Comparison of ENCODE assay signal across 8 cellular contexts in the genomic region with DNA sequence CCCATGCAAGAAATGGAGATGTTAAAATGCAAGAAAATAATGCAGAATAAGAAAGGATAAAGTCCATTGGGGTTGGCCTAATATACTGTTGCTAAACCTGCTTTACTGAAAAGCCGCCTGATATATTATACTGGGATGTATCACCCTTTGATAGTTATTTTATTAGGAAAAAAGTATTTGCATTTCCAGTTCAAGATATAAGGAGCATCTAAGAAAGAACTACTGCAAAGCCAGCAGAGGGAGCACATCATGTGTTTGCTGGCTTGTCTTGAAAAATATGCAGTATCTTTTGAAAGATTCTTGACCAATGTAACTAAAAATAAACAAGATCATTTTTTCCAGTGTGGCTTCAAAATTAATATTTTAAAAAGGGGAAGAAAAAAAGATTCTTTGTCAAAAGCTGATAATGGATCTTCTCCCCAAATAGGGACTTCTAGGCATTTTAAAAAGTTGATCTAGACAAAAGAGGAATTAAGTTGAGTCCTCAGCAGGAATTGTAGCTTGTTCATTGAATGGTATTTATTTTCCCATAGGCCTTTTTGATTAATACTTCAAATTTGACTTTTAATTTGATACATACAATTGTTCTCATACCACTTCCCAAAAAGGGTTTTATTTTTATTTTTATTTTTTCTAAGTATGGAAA.
DNase-seq lines count a peak whose midpoint lies in the region; ATAC-seq and TF ChIP-seq lines count a peak whose summit lies in the region.

No MANE protein-coding gene starts in this region.

- H3K4me2 ChIP-seq in OCI-LY3 (ENCODE audit: low read length), result no peak overlapping the region

- TF ChIP-seq CTCF in OCI-LY3 (IDR thresholded peaks at IDR 0.05; ENCODE audit: low read depth, low read length) (peak; percentile 91), fibroblast of pulmonary artery (IDR thresholded peaks at IDR 0.05; ENCODE audit: low read length, missing control alignments) (peak; percentile 73)

- H4K20me1 ChIP-seq in OCI-LY3 (ENCODE audit: insufficient read depth, low read length), result peaks cover 15% of the 10 kb centered on the region

- peaks cover 22% of the 10 kb centered on the region; the same call in 1 of the 2 replicates for H3K79me2 ChIP-seq in OCI-LY3 (ENCODE audit: low read length)

- no peaks in the 10 kb centered on the region for H3K9me3 ChIP-seq in OCI-LY3 (ENCODE audit: insufficient read depth, low read length)

- H3K4me1 ChIP-seq in OCI-LY3 (ENCODE audit: low read length), result peaks cover 25% of the 10 kb centered on the region

- peaks cover 5% of the 10 kb centered on the region for H3K36me3 ChIP-seq in OCI-LY3 (replicated peaks; ENCODE audit: low read depth, low read length)

- no peaks in the 10 kb centered on the region for H3K27me3 ChIP-seq in OCI-LY3 (ENCODE audit: low read depth, low read length)

- peak; percentile 47 for DNase-seq in NCI-H2171 treated with DMSO at 0.1 percent for 48 hours (lab: John Stamatoyannopoulos, UW)
- DNase-seq in NCI-H2171 (lab: John Stamatoyannopoulos, UW), result no peak
- peak; percentile 77 for DNase-seq in fibroblast of pulmonary artery (ENCODE audit: low read depth)
- peak; percentile 7 for DNase-seq in smooth muscle cell of the brain vasculature (ENCODE audit: low read depth, low spot score)
- DNase-seq in activated CD8-positive, alpha-beta memory T cell treated with anti-CD3 and anti-CD28 coated beads, Interleukin-2, amount 50 U/mL, for 4 hours, result no peak
- no peak for DNase-seq in epidermal melanocyte (ENCODE audit: insufficient read length, low spot score)

- H2AFZ ChIP-seq in OCI-LY3 (ENCODE audit: low read depth, low read length), result no peak overlapping the region

- H3K4me3 ChIP-seq in OCI-LY3 (ENCODE audit: low read length), result no peak overlapping the region
- no peak overlapping the region for H3K4me3 ChIP-seq in fibroblast of pulmonary artery (replicated peaks; ENCODE audit: low read depth, low read length)

- no peak overlapping the region for H3K27ac ChIP-seq in OCI-LY3 (ENCODE audit: low read length)

- no peak for ATAC-seq in GM21576 (IDR thresholded peaks at IDR 0.05; ENCODE audit: unreplicated experiment)

- H3K9ac ChIP-seq in OCI-LY3 (ENCODE audit: low read length), result no peak overlapping the region

Comparison
In these comparisons a context has a peak if more than half of its experiments do, and no peak if none do; other contexts are left out.
1. DNase-seq: peak in NCI-H2171 treated with DMSO at 0.1 percent for 48 hours (single experiment), fibroblast of pulmonary artery (single experiment) and smooth muscle cell of the brain vasculature (single experiment); none in NCI-H2171 (single experiment), activated CD8-positive, alpha-beta memory T cell treated with anti-CD3 and anti-CD28 coated beads, Interleukin-2, amount 50 U/mL, for 4 hours (single experiment) and epidermal melanocyte (single experiment).